8 cellular contexts compared by ENCODE assay signal in genomic region chr7:6938284-6938683, GRCh38.
DNase-seq lines count a peak whose midpoint lies in the region; TF ChIP-seq lines count a peak whose summit lies in the region.
"Not testable (repeated sequence)": the region's sequence is repeated elsewhere in the genome, so short reads cannot be mapped to it uniquely, and the experiment has no call there.

No MANE protein-coding gene starts in this region.

- H3F3A ChIP-seq in Loucy (ENCODE audit: low read depth); smooth muscle cell (ENCODE audit: low read depth): not testable (repeated sequence)

- H3K9me2 ChIP-seq in Loucy (replicated peaks; ENCODE audit: low read depth, low read length): not testable (repeated sequence)

- not testable (repeated sequence) for H3K27me3 ChIP-seq in Loucy (ENCODE audit: insufficient read depth, low read length, poor library complexity, severe bottlenecking); colonic mucosa; kidney epithelial cell (ENCODE audit: control insufficient read depth, insufficient read depth, low read length); smooth muscle cell (ENCODE audit: low read depth)

- not testable (repeated sequence) for H3K27ac ChIP-seq in colonic mucosa; smooth muscle cell (ENCODE audit: low read depth)

- H2AFZ ChIP-seq in Loucy (ENCODE audit: low read length); smooth muscle cell (ENCODE audit: low read depth): not testable (repeated sequence)

- not testable (repeated sequence) for H3K9me3 ChIP-seq in Loucy (ENCODE audit: insufficient read depth, low read depth, low read length); colonic mucosa; smooth muscle cell (replicated peaks; ENCODE audit: low read depth)

- not testable (repeated sequence) for DNase-seq in AG09309 (ENCODE audit: low read depth); GM10248 (ENCODE audit: extremely low spot score); kidney epithelial cell (ENCODE audit: low read depth); smooth muscle cell (lab: John Stamatoyannopoulos, UW; ENCODE audit: unreplicated experiment)
- peak; percentile 2 for DNase-seq in RKO (ENCODE audit: low spot score)
- peak; percentile 3 for DNase-seq in activated T-cell treated with anti-CD3 and anti-CD28 coated beads for 24 hours (ENCODE audit: low read depth)
- peak; percentile 27 for DNase-seq in colonic mucosa

- not testable (repeated sequence) for H3K4me2 ChIP-seq in Loucy (ENCODE audit: low read depth, low read length, poor library complexity, severe bottlenecking); smooth muscle cell

- not testable (repeated sequence) for H4K20me1 ChIP-seq in Loucy (ENCODE audit: insufficient read depth, low read length, poor library complexity, severe bottlenecking); smooth muscle cell (ENCODE audit: low read depth)

- H3K4me3 ChIP-seq in AG09309 (ENCODE audit: control insufficient read depth, low read depth, low read length); Loucy (ENCODE audit: low read length, poor library complexity, severe bottlenecking); colonic mucosa; kidney epithelial cell (ENCODE audit: low read depth, low read length); smooth muscle cell: not testable (repeated sequence)

- CTCF ChIA-PET in GM10248 (lab: Yijun Ruan, JAX): not testable (repeated sequence)

- peak; percentile 49 for TF ChIP-seq CTCF in AG09309 (IDR thresholded peaks at IDR 0.05; ENCODE audit: control insufficient read depth, insufficient read depth, low read depth, low read length, missing control alignments)
- TF ChIP-seq CTCF in GM10248 (IDR thresholded peaks at IDR 0.05; ENCODE audit: control extremely low read depth, extremely low read depth, low read depth, missing control alignments): peak; percentile 44
- peak; percentile 46 for TF ChIP-seq CTCF in Loucy (conservative IDR thresholded peaks at IDR 0.05; ENCODE audit: low read length)
- peak; percentile 27 for TF ChIP-seq CTCF in colonic mucosa (IDR thresholded peaks at IDR 0.05)
- peak; percentile 19 for TF ChIP-seq CTCF in kidney epithelial cell (IDR thresholded peaks at IDR 0.05; ENCODE audit: insufficient read depth, low read length, poor library complexity, severe bottlenecking)
- peak; percentile 56 for TF ChIP-seq CTCF in smooth muscle cell (IDR thresholded peaks at IDR 0.05; ENCODE audit: borderline replicate concordance, insufficient read depth, poor library complexity, severe bottlenecking)

- not testable (repeated sequence) for H3K79me2 ChIP-seq in Loucy (ENCODE audit: insufficient read depth, low read length); smooth muscle cell (ENCODE audit: low read depth)

- not testable (repeated sequence) for H3K9ac ChIP-seq in Loucy (ENCODE audit: low read depth, low read length, poor library complexity, severe bottlenecking); colonic mucosa (ENCODE audit: low read depth in 2 of 2, low read length in 2 of 2); smooth muscle cell (ENCODE audit: low read depth)

- H3K4me1 ChIP-seq in Loucy (ENCODE audit: insufficient read depth, low read length, poor library complexity, severe bottlenecking); colonic mucosa; smooth muscle cell (ENCODE audit: low read depth): not testable (repeated sequence)

- H3K36me3 ChIP-seq in Loucy (ENCODE audit: insufficient read depth, low read length); colonic mucosa; kidney epithelial cell (ENCODE audit: control insufficient read depth, insufficient read depth, low read length); smooth muscle cell (ENCODE audit: low read depth): not testable (repeated sequence)

- POLR2A ChIA-PET in GM10248 (lab: Yijun Ruan, JAX): not testable (repeated sequence)

- 7% methylated on average over 4 of the region's 4 CpGs for WGBS in smooth muscle cell (ENCODE audit: low lambda C conversion rate)

- intact Hi-C loops in colonic mucosa (cut with DNase I): not testable (repeated sequence)
